ENCODE assay signal across 1 cellular context in genomic region chr7:129401228-129401967, GRCh38.
TF ChIP-seq lines count a peak whose summit lies in the region.

No MANE protein-coding gene starts in this region.

TF ChIP-seq in WTC11, 78 proteins besides CTCF, POLR2A, EP300 and RAD21 (continued from another document):
- TF ChIP-seq PRDM15 (CRISPR knock-in tag; IDR thresholded peaks at IDR 0.05) (no peak), E2F1 (CRISPR knock-in tag; IDR thresholded peaks at IDR 0.05) (no peak), GTF2I (CRISPR knock-in tag; conservative IDR thresholded peaks at IDR 0.05) (no peak)
